In the genomic region with DNA sequence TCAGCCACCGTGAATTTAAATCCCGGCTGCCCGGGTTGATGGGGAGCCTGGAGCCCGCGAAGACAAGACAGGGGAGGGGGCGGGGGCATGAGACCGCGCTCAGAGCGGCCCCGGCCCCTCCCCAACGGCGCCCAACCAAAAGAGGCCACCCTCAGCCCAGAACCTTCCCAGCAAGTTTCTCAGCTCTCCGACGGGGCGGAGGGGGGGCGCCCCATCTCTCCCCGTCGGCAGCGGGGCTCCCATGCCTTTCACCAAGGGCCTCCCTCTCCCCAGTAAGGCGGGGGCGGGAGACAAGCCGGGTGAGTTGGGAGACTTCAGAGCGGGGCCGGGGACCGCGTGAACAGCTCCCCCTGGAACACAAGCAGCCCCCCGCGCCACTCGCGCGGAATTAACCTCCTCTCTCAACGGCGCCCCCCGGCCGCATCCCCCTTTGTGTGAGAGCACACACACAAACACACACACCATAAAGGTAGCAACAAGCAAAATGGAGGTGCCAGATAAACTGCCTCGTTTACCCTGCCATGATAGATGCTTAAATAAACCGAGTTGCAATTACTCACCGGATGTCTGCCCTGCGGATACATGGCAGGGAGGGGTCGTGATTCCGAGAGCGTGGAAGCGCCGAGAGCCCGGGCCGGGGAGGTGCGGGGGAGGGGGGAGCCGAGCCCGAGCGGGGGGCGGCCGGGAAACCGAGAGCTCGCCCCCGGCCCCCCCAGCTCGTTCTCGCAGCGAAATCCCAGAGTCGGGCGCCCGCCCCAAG, we compare ENCODE assay signal across 8 cellular contexts. TPM values are rescaled to one million over a fixed set of nuclear protein-coding genes. Genes with fewer than 3 reads are reported as not detected.
A peak's percentile ranks its signal among the peaks of the same experiment; 100 is the strongest.
DNase-seq lines count a peak whose midpoint lies in the region; ATAC-seq and TF ChIP-seq lines count a peak whose summit lies in the region.

No MANE protein-coding gene starts in this region.

- CTCF ChIA-PET in PC-3 (lab: Charles Lee), result interaction anchor here (0.7 kb wide), 1 partner anchor 521 kb away, joined by 5 read pairs; no protein-coding TSS in a partner anchor

- H3K27me3 ChIP-seq in PC-3 (ENCODE audit: low read length) (no peaks in the 10 kb centered on the region), left ventricle myocardium inferior (ENCODE audit: low read depth) (peaks cover 12% of the 10 kb centered on the region)

- peaks cover 47% of the 10 kb centered on the region for H4K20me1 ChIP-seq in PC-3 (ENCODE audit: low read length)

- POLR2A ChIA-PET in PC-3 (lab: Charles Lee; ENCODE audit: unreplicated experiment), result interaction anchor here (0.6 to 0.8 kb wide), 3 partner anchors 399 to 1775 kb away, joined by 3 read pairs; no protein-coding TSS in a partner anchor

- peaks cover 59% of the 10 kb centered on the region for H3K79me2 ChIP-seq in PC-3 (ENCODE audit: low read length)

- H3K9me2 ChIP-seq in PC-3 (replicated peaks; ENCODE audit: low read length), result no peaks in the 10 kb centered on the region

- ATAC-seq in PC-3 (no peak), sciatic nerve (no peak), GM21526 (IDR thresholded peaks at IDR 0.05; ENCODE audit: low FRiP score, unreplicated experiment) (no peak)

- intact Hi-C loops in PC-3 (cut with micrococcal nuclease) (loop anchor here (5.0 kb wide), 4 partner anchors 381 to 629 kb away; no protein-coding TSS in a partner anchor), left ventricle myocardium inferior (cut with micrococcal nuclease) (no loop called here), sciatic nerve (cut with DNase I) (loop anchor here (5.0 to 10.0 kb wide), 2 partner anchors 34 to 612 kb away; no protein-coding TSS in a partner anchor)

- H3K4me1 ChIP-seq in PC-3 (ENCODE audit: insufficient read depth, low read length) (peaks cover 51% of the 10 kb centered on the region), left ventricle myocardium inferior (peaks cover 93% of the 10 kb centered on the region)

- H3K27ac ChIP-seq in PC-3 (ENCODE audit: low read length) (peak overlapping the region; percentile 78), left ventricle myocardium inferior (replicated peaks) (peak overlapping the region; percentile 97)

- BruUV-seq in PC-3 (replicated peaks; lab: Mats Ljungman, UMichigan), result TSS peak; percentile 12

- H3K36me3 ChIP-seq in PC-3 (ENCODE audit: low read depth, low read length), result peaks cover 18% of the 10 kb centered on the region
- H3K36me3 ChIP-seq in left ventricle myocardium inferior, result no peaks in the 10 kb centered on the region

- no peaks in the 10 kb centered on the region for H3K9me3 ChIP-seq in PC-3 (ENCODE audit: low read length)
- no peaks in the 10 kb centered on the region for H3K9me3 ChIP-seq in left ventricle myocardium inferior (replicated peaks)

- peak overlapping the region; percentile 98 for H3K4me2 ChIP-seq in PC-3 (ENCODE audit: low read length)

- H3F3A ChIP-seq in PC-3 (ENCODE audit: low read length, unreplicated experiment), result no peaks in the 10 kb centered on the region

- H3K4me3 ChIP-seq in PC-3 (ENCODE audit: low read length) (peak overlapping the region; percentile 98), left ventricle myocardium inferior (peak overlapping the region; percentile 88)

- no peak overlapping the region; the same call in 1 of the 2 replicates for H2AFZ ChIP-seq in PC-3 (ENCODE audit: low read length)

- no peak for TF ChIP-seq CTCF in PC-3 (conservative IDR thresholded peaks at IDR 0.05; ENCODE audit: low read depth, low read length)
- TF ChIP-seq CTCF in left ventricle myocardium inferior (IDR thresholded peaks at IDR 0.05; ENCODE audit: borderline replicate concordance), result no peak

- DNase-seq in NOMO-1 treated with DMSO at 0.1 percent for 48 hours (lab: John Stamatoyannopoulos, UW; ENCODE audit: unreplicated experiment) (peak; percentile 12), NOMO-1 treated with dmso at 0.1 percent for 144 hours (lab: John Stamatoyannopoulos, UW; ENCODE audit: unreplicated experiment) (no peak), PC-3 (peak; percentile 74), left ventricle myocardium inferior (no peak), sciatic nerve (ENCODE audit: low spot score) (peak; percentile 84), SK-N-DZ (ENCODE audit: low spot score) (no peak)
- DNase-seq in activated naive CD4-positive, alpha-beta T cell treated with Interleukin-2 at 50 U/mL for 16 hours, result peak; percentile 66

- H3K9ac ChIP-seq in PC-3 (ENCODE audit: low read length), result peak overlapping the region; percentile 96

RNA-seq across cellular contexts. Expression of gene TLE3, which starts 1.3 kb away (rescaled TPM):
- 72.5 and 109 TPM in 2 replicates for total RNA-seq in PC-3 (2014; rRNA removed)
- 17.8 TPM for total RNA-seq in left ventricle myocardium inferior
- total RNA-seq in sciatic nerve, result 90.1 TPM
- polyA plus RNA-seq in SK-N-DZ (2014; cell fraction: cytosol; rRNA removed), result 72.5 and 97.1 TPM in 2 replicates
- 109 and 125 TPM in 2 replicates for polyA plus RNA-seq in SK-N-DZ (2014; cell fraction: nucleus; rRNA removed)

Comparison
In these comparisons a context has a peak if more than half of its experiments do, and no peak if none do; other contexts are left out.
1. DNase-seq: peak in NOMO-1 treated with DMSO at 0.1 percent for 48 hours (single experiment), PC-3 (single experiment), activated naive CD4-positive, alpha-beta T cell treated with Interleukin-2 at 50 U/mL for 16 hours (single experiment) and sciatic nerve (single experiment); none in NOMO-1 treated with dmso at 0.1 percent for 144 hours (single experiment), left ventricle myocardium inferior (single experiment) and SK-N-DZ (single experiment).